30 cellular contexts compared by ENCODE assay signal in genomic region chr13:22106058-22106457, GRCh38.
"Had no signal": no experiment of that assay in that cellular context is flagged by ENCODE, and none has a peak within 500 bp of the region (broad histone marks: within the 10 kb centered on the region; RNA-seq: fewer than 3 reads in every experiment).

No MANE protein-coding gene starts in this region.

- H3K27me3 Mint-ChIP-seq: activated B cell treated with CpG ODN at 0.5 μM for 24 hours; activated CD4-positive, alpha-beta memory T cell treated with anti-CD3 and anti-CD28 coated beads, Interleukin-2, amount 10 ng/mL, durations not matched to agents 7 days and 5 days; activated CD4-positive, alpha-beta T cell treated with anti-CD3 and anti-CD28 coated beads, Interleukin-2, amount 10 ng/mL, durations not matched to agents 7 days and 5 days; activated naive CD4-positive, alpha-beta T cell treated with anti-CD3 and anti-CD28 coated beads, Interleukin-2, amount 50 U/mL, for 24 hours; activated naive CD8-positive, alpha-beta T cell treated with anti-CD3 and anti-CD28 coated beads, Interleukin-2, amount 10 ng/mL, durations not matched to agents 7 days and 5 days; central memory CD8-positive, alpha-beta T cell; T-cell had no signal

- H3K27ac ChIP-seq: brain microvascular endothelial cell, coronary artery, dorsolateral prefrontal cortex, esophagus muscularis mucosa, gastroesophageal sphincter, heart right ventricle, hepatocyte, WERI-Rb-1 had no signal

- H3K9me3 ChIP-seq: esophagus muscularis mucosa, heart right ventricle had no signal

- H2AFZ ChIP-seq: hepatocyte had no signal

- H3K4me2 ChIP-seq: hepatocyte had no signal

- DNase-seq: activated B cell treated with CpG ODN at 0.5 μM for 24 hours; activated CD4-positive, alpha-beta memory T cell treated with anti-CD3 and anti-CD28 coated beads, Interleukin-2, amount 10 ng/mL, durations not matched to agents 7 days and 5 days; activated CD4-positive, alpha-beta T cell treated with anti-CD3 and anti-CD28 coated beads, Interleukin-2, amount 10 ng/mL, durations not matched to agents 7 days and 5 days; activated CD4-positive, alpha-beta T cell treated with anti-CD3 and anti-CD28 coated beads, Interleukin-2, amount 50 U/mL, for 4 hours; activated CD8-positive, alpha-beta memory T cell treated with anti-CD3 and anti-CD28 coated beads, Interleukin-2, amount 50 U/mL, for 48 hours; activated effector memory CD4-positive, alpha-beta T cell treated with anti-CD3 and anti-CD28 coated beads, Interleukin-2, amount 50 U/mL, for 16 hours; activated naive CD4-positive, alpha-beta T cell treated with anti-CD3 and anti-CD28 coated beads for 36 hours; activated naive CD8-positive, alpha-beta T cell treated with anti-CD3 and anti-CD28 coated beads, Interleukin-2, amount 10 ng/mL, durations not matched to agents 7 days and 5 days; activated T-cell treated with anti-CD3 and anti-CD28 coated beads for 4 hours; activated T-cell treated with anti-CD3 and anti-CD28 coated beads, Interleukin-2, amount 50 U/mL, for 48 hours; amniotic stem cell; anterior cingulate cortex; brain microvascular endothelial cell; dorsolateral prefrontal cortex; effector memory CD4-positive, alpha-beta T cell; foreskin melanocyte; heart right ventricle; SW 1271; T-cell; T1000; WERI-Rb-1 had no signal

- H3K4me1 ChIP-seq: gastroesophageal sphincter had no signal

- H3K36me3 ChIP-seq: brain microvascular endothelial cell, esophagus muscularis mucosa, gastroesophageal sphincter, heart right ventricle, WERI-Rb-1 had no signal

- H3K4me3 Mint-ChIP-seq: activated B cell treated with CpG ODN at 0.5 μM for 24 hours; activated CD4-positive, alpha-beta memory T cell treated with anti-CD3 and anti-CD28 coated beads, Interleukin-2, amount 10 ng/mL, durations not matched to agents 7 days and 5 days; activated CD4-positive, alpha-beta T cell treated with anti-CD3 and anti-CD28 coated beads, Interleukin-2, amount 10 ng/mL, durations not matched to agents 7 days and 5 days; activated naive CD4-positive, alpha-beta T cell treated with anti-CD3 and anti-CD28 coated beads for 36 hours; activated naive CD4-positive, alpha-beta T cell treated with anti-CD3 and anti-CD28 coated beads, Interleukin-2, amount 50 U/mL, for 24 hours; activated naive CD8-positive, alpha-beta T cell treated with anti-CD3 and anti-CD28 coated beads, Interleukin-2, amount 10 ng/mL, durations not matched to agents 7 days and 5 days; central memory CD8-positive, alpha-beta T cell; dendritic cell treated with granulocyte-macrophage colony-stimulating factor and Interleukin-4, amounts not matched to agents 40 ng/mL and 50 ng/mL, for 4 days; T-helper 1 cell treated with Interleukin-12 subunit alpha and Interleukin-12 subunit beta and Interleukin-4 antibody, amounts not matched to agents 30 μg/mL and 1 μg/mL, for 36 hours had no signal

- H3K9me3 Mint-ChIP-seq: activated naive CD4-positive, alpha-beta T cell treated with anti-CD3 and anti-CD28 coated beads for 36 hours; activated naive CD4-positive, alpha-beta T cell treated with anti-CD3 and anti-CD28 coated beads, Interleukin-2, amount 50 U/mL, for 24 hours; central memory CD8-positive, alpha-beta T cell; T-cell had no signal

- H3K36me3 Mint-ChIP-seq: activated naive CD4-positive, alpha-beta T cell treated with anti-CD3 and anti-CD28 coated beads, Interleukin-2, amount 50 U/mL, for 24 hours; T-cell had no signal

- H3K4me3 ChIP-seq: coronary artery, dorsolateral prefrontal cortex, esophagus muscularis mucosa, gastroesophageal sphincter, heart right ventricle, hepatocyte had no signal

- H3K27me3 ChIP-seq: brain microvascular endothelial cell, esophagus muscularis mucosa, gastroesophageal sphincter, heart right ventricle, hepatocyte had no signal

- ATAC-seq: activated CD4-positive, CD25-positive, alpha-beta regulatory T cell treated with anti-CD3 and anti-CD28 coated beads, Interleukin-2, amount 50 U/mL, for 24 hours; gastroesophageal sphincter; heart right ventricle; T-cell had no signal

- H3K27ac Mint-ChIP-seq: activated B cell treated with CpG ODN at 0.5 μM for 24 hours; activated CD4-positive, alpha-beta memory T cell treated with anti-CD3 and anti-CD28 coated beads, Interleukin-2, amount 10 ng/mL, durations not matched to agents 7 days and 5 days; activated CD4-positive, alpha-beta T cell treated with anti-CD3 and anti-CD28 coated beads, Interleukin-2, amount 10 ng/mL, durations not matched to agents 7 days and 5 days; activated naive CD4-positive, alpha-beta T cell treated with anti-CD3 and anti-CD28 coated beads for 36 hours; activated naive CD4-positive, alpha-beta T cell treated with anti-CD3 and anti-CD28 coated beads, Interleukin-2, amount 50 U/mL, for 24 hours; activated naive CD8-positive, alpha-beta T cell treated with anti-CD3 and anti-CD28 coated beads, Interleukin-2, amount 10 ng/mL, durations not matched to agents 7 days and 5 days; dendritic cell treated with granulocyte-macrophage colony-stimulating factor and Interleukin-4, amounts not matched to agents 40 ng/mL and 50 ng/mL, for 4 days had no signal
